19 cellular contexts compared by ENCODE assay signal in the genomic region with DNA sequence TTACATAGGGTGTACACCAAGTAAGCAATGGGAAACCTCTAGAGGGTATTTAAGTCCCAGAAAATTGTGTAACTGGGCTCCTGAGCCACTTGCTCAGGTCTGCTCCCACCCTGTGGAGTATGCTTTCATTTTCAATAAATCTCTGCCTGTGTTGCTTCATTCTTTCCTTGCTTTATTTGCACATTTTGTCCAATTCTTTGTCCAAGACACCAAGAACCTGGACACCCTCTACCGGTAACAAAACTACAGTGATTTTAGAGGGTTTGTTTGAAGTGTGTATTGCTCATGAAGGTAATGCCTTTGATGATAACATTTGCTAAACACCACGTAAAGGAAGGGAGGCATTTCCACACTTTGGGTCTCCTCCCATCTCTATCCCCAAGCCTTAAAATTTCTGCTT.
"Had no signal": no experiment of that assay in that cellular context is flagged by ENCODE, and none has a peak within 500 bp of the region (broad histone marks: within the 10 kb centered on the region; RNA-seq: fewer than 3 reads in every experiment).

No MANE protein-coding gene starts in this region.

- H3K27me3 ChIP-seq: esophagus squamous epithelium, gastrocnemius medialis, tibial artery had no signal

- H3K4me1 ChIP-seq: gastrocnemius medialis, tibial artery had no signal

- H3K4me3 ChIP-seq: coronary artery, esophagus squamous epithelium, gastrocnemius medialis, mucosa of descending colon, tibial artery had no signal

- H3K9me3 Mint-ChIP-seq: activated CD4-positive, alpha-beta memory T cell treated with anti-CD3 and anti-CD28 coated beads, Interleukin-2, amount 10 ng/mL, durations not matched to agents 7 days and 5 days; activated CD4-positive, alpha-beta T cell treated with anti-CD3 and anti-CD28 coated beads, Interleukin-2, amount 10 ng/mL, durations not matched to agents 24 days and 14 days; activated naive CD8-positive, alpha-beta T cell treated with anti-CD3 and anti-CD28 coated beads, Interleukin-2, amount 50 U/mL, for 24 hours; memory B cell; stimulated activated effector memory CD8-positive, alpha-beta T cell treated with anti-CD3 and anti-CD28 coated beads, Interleukin-12 subunit alpha, Interleukin-12 subunit beta, amount 100 ng/mL, for 72 hours; stimulated activated naive CD8-positive, alpha-beta T cell treated with anti-CD3 and anti-CD28 coated beads, Interleukin-15, amount 100 ng/mL, for 72 hours had no signal

- H3K9me3 ChIP-seq: esophagus squamous epithelium, gastrocnemius medialis, mucosa of descending colon, tibial artery had no signal

- H3K4me3 Mint-ChIP-seq: activated CD4-positive, alpha-beta memory T cell treated with anti-CD3 and anti-CD28 coated beads, Interleukin-2, amount 10 ng/mL, durations not matched to agents 7 days and 5 days; activated CD4-positive, alpha-beta T cell treated with anti-CD3 and anti-CD28 coated beads, Interleukin-2, amount 10 ng/mL, durations not matched to agents 24 days and 14 days; activated naive CD8-positive, alpha-beta T cell treated with anti-CD3 and anti-CD28 coated beads, Interleukin-2, amount 50 U/mL, for 24 hours; memory B cell; stimulated activated effector memory CD8-positive, alpha-beta T cell treated with anti-CD3 and anti-CD28 coated beads, Interleukin-12 subunit alpha, Interleukin-12 subunit beta, amount 100 ng/mL, for 72 hours; stimulated activated naive CD8-positive, alpha-beta T cell treated with anti-CD3 and anti-CD28 coated beads, Interleukin-15, amount 100 ng/mL, for 72 hours had no signal

- H3K27ac Mint-ChIP-seq: activated CD4-positive, alpha-beta memory T cell treated with anti-CD3 and anti-CD28 coated beads, Interleukin-2, amount 10 ng/mL, durations not matched to agents 7 days and 5 days; activated CD4-positive, alpha-beta T cell treated with anti-CD3 and anti-CD28 coated beads, Interleukin-2, amount 10 ng/mL, durations not matched to agents 24 days and 14 days; activated naive CD8-positive, alpha-beta T cell treated with anti-CD3 and anti-CD28 coated beads, Interleukin-2, amount 50 U/mL, for 24 hours; memory B cell; stimulated activated effector memory CD8-positive, alpha-beta T cell treated with anti-CD3 and anti-CD28 coated beads, Interleukin-12 subunit alpha, Interleukin-12 subunit beta, amount 100 ng/mL, for 72 hours; stimulated activated naive CD8-positive, alpha-beta T cell treated with anti-CD3 and anti-CD28 coated beads, Interleukin-15, amount 100 ng/mL, for 72 hours had no signal

- H3K27ac ChIP-seq: coronary artery, esophagus squamous epithelium, gastrocnemius medialis, tibial artery, VCaP had no signal

- ATAC-seq: activated naive CD8-positive, alpha-beta T cell treated with anti-CD3 and anti-CD28 coated beads, Interleukin-2, amount 50 U/mL, for 24 hours; gastrocnemius medialis; mucosa of descending colon; sciatic nerve had no signal

- H3K36me3 Mint-ChIP-seq: memory B cell; stimulated activated effector memory CD8-positive, alpha-beta T cell treated with anti-CD3 and anti-CD28 coated beads, Interleukin-12 subunit alpha, Interleukin-12 subunit beta, amount 100 ng/mL, for 72 hours had no signal

- DNase-seq: activated CD4-positive, alpha-beta memory T cell treated with anti-CD3 and anti-CD28 coated beads, Interleukin-2, amount 10 ng/mL, durations not matched to agents 7 days and 5 days; activated CD4-positive, alpha-beta T cell treated with anti-CD3 and anti-CD28 coated beads, Interleukin-2, amount 10 ng/mL, durations not matched to agents 24 days and 14 days; activated effector memory CD4-positive, alpha-beta T cell treated with anti-CD3 and anti-CD28 coated beads, Interleukin-2, amount 50 U/mL, for 16 hours; activated naive CD4-positive, alpha-beta T cell treated with anti-CD3 and anti-CD28 coated beads, Interleukin-2, amount 50 U/mL, for 16 hours; activated naive CD8-positive, alpha-beta T cell treated with anti-CD3 and anti-CD28 coated beads, Interleukin-2, amount 50 U/mL, for 24 hours; cerebellar nuclear complex; esophagus squamous epithelium; gastrocnemius medialis; mucosa of descending colon; nucleus accumbens; small intestine; stimulated activated CD4-positive, alpha-beta T cell treated with anti-CD3 and anti-CD28 coated beads, Interleukin-2, amount 100 ng/mL, for 24 hours; stimulated activated naive CD8-positive, alpha-beta T cell treated with anti-CD3 and anti-CD28 coated beads, Interleukin-15, amount 100 ng/mL, for 72 hours; tibial artery had no signal

- H3K27me3 Mint-ChIP-seq: activated CD4-positive, alpha-beta memory T cell treated with anti-CD3 and anti-CD28 coated beads, Interleukin-2, amount 10 ng/mL, durations not matched to agents 7 days and 5 days; activated CD4-positive, alpha-beta T cell treated with anti-CD3 and anti-CD28 coated beads, Interleukin-2, amount 10 ng/mL, durations not matched to agents 24 days and 14 days; activated naive CD8-positive, alpha-beta T cell treated with anti-CD3 and anti-CD28 coated beads, Interleukin-2, amount 50 U/mL, for 24 hours; stimulated activated naive CD8-positive, alpha-beta T cell treated with anti-CD3 and anti-CD28 coated beads, Interleukin-15, amount 100 ng/mL, for 72 hours had no signal

- H3K36me3 ChIP-seq: esophagus squamous epithelium, gastrocnemius medialis, tibial artery had no signal
